ENCODE assay signal across 19 cellular contexts in genomic region chr5:127521138-127521770, GRCh38. TPM values are rescaled to one million over a fixed set of nuclear protein-coding genes. Genes with fewer than 3 reads are reported as not detected.
DNase-seq lines count a peak whose midpoint lies in the region; ATAC-seq, FAIRE-seq and TF ChIP-seq lines count a peak whose summit lies in the region.
"Had no signal": no experiment of that assay in that cellular context is flagged by ENCODE, and none has a peak within 500 bp of the region (broad histone marks: within the 10 kb centered on the region; RNA-seq: fewer than 3 reads in every experiment).

No MANE protein-coding gene starts in this region.

- H3K14ac ChIP-seq in trophoblast cell (ENCODE audit: low read length) = no peak overlapping the region

- H3K27ac ChIP-seq in HCT116 (ENCODE audit: low read depth, low read length) (no peak overlapping the region), astrocyte (ENCODE audit: low read depth, low read length) (no peak overlapping the region), trophoblast cell (ENCODE audit: low read depth, low read length) (no peak overlapping the region), gastroesophageal sphincter (no peak overlapping the region), vagina (no peak overlapping the region)
- H3K27ac ChIP-seq: A549; BLaER1 treated with 17β-estradiol and CSF1 and Interleukin-3, amounts not matched to agents 10 nM and 100 nM; GM23248; SK-N-MC had no signal

- H3K4me3 ChIP-seq in HCT116 (replicated peaks in 1 of 2; ENCODE audit: low read depth in 1 of 2, low read length in 2 of 2) (no peak overlapping the region), astrocyte (ENCODE audit: insufficient read depth, low read depth, low read length) (no peak overlapping the region), fibroblast of mammary gland (ENCODE audit: control insufficient read depth, low read depth, low read length) (no peak overlapping the region), trophoblast cell (ENCODE audit: low read depth, low read length) (no peak overlapping the region), gastroesophageal sphincter (no peak overlapping the region), vagina (no peak overlapping the region)
- H3K4me3 ChIP-seq: A549, GM23248, SK-N-MC had no signal

- peaks cover 9% of the 10 kb centered on the region for H3K79me1 ChIP-seq in trophoblast cell (ENCODE audit: low read length)

- no CpG with 5 or more reads among the region's 6 CpGs for WGBS in trophoblast cell (ENCODE audit: extremely low coverage, insufficient coverage, insufficient read length)
- 94 to 97% methylated on average over 3 to 6 of the region's 6 CpGs for WGBS in gastroesophageal sphincter (ENCODE audit: low coverage in 1 of 2), 2 donors

- H2AK5ac ChIP-seq in trophoblast cell (ENCODE audit: low read length) = no peak overlapping the region

- H2BK120ac ChIP-seq in trophoblast cell (ENCODE audit: insufficient read depth, low read length, poor library complexity) = no peak overlapping the region

- no peak overlapping the region for H4K12ac ChIP-seq in trophoblast cell (ENCODE audit: low read depth, low read length)

- H2BK12ac ChIP-seq in trophoblast cell (ENCODE audit: low read length) = no peak overlapping the region

- no peak overlapping the region for H3K23ac ChIP-seq in trophoblast cell (ENCODE audit: low read length)

- H3K27me3 ChIP-seq in HCT116 (ENCODE audit: insufficient read depth, low read length) (no peaks in the 10 kb centered on the region), astrocyte (ENCODE audit: insufficient read depth, low read length) (no peaks in the 10 kb centered on the region), trophoblast cell (ENCODE audit: insufficient read depth, low read length) (no peaks in the 10 kb centered on the region), gastroesophageal sphincter (no peaks in the 10 kb centered on the region), vagina (no peaks in the 10 kb centered on the region)
- H3K27me3 ChIP-seq: BLaER1 treated with 17β-estradiol and CSF1 and Interleukin-3, amounts not matched to agents 10 nM and 100 nM had no signal

- H4K91ac ChIP-seq in trophoblast cell (ENCODE audit: low read depth, low read length) = no peak overlapping the region

- H2BK5ac ChIP-seq in trophoblast cell (ENCODE audit: low read depth, low read length, poor library complexity) = no peak overlapping the region

- ATAC-seq in HCT116 (no peak), gastroesophageal sphincter (no peak)
- ATAC-seq: A549 had no signal

- DNase-seq in HCT116 (ENCODE audit: low read depth, low spot score) (no peak), astrocyte (ENCODE audit: low read depth) (no peak), fibroblast of mammary gland (ENCODE audit: low read depth) (peak; percentile 8), trophoblast cell (no peak), SW 1271 (lab: John Stamatoyannopoulos, UW) (no peak), cerebellar nuclear complex (lab: John Stamatoyannopoulos, UW) (no peak), vagina (ENCODE audit: extremely low spot score in 2 of 2) (no peak)
- DNase-seq: DMS79 treated with DMSO at 0.1 percent for 48 hours, GM23248, HCEC 1CT, NCI-H1694 treated with DMSO at 0.1 percent for 48 hours, NCI-H510A, NCI-H774, SHP77 had no signal

- H3K4me2 ChIP-seq in HCT116 (ENCODE audit: low read length) = no peak overlapping the region
- H3K4me2 ChIP-seq in astrocyte (ENCODE audit: low read length) = no peak overlapping the region
- H3K4me2 ChIP-seq in trophoblast cell (ENCODE audit: low read length) = no peak overlapping the region
- H3K4me2 ChIP-seq: A549; BLaER1 treated with 17β-estradiol and CSF1 and Interleukin-3, amounts not matched to agents 10 nM and 100 nM had no signal

- no peaks in the 10 kb centered on the region for H3K9me2 ChIP-seq in HCT116 (ENCODE audit: insufficient read depth)

- H3K4me1 ChIP-seq in HCT116 (ENCODE audit: control insufficient read depth in 1 of 2, insufficient read depth in 2 of 2, low read length in 2 of 2) = peaks cover 9 to 13% of the 10 kb centered on the region in 2 experiments; a peak in 3 of 4 replicates
- H3K4me1 ChIP-seq in astrocyte (ENCODE audit: insufficient read depth, low read length) = peaks cover 6% of the 10 kb centered on the region
- peaks cover 0 to 6% of the 10 kb centered on the region in 2 experiments for H3K4me1 ChIP-seq in trophoblast cell (ENCODE audit: control insufficient read depth in 1 of 2, insufficient read depth in 2 of 2, low read length in 2 of 2)
- peaks cover 0 to 29% (median 3%) of the 10 kb centered on the region in 3 donors for H3K4me1 ChIP-seq in gastroesophageal sphincter
- peaks cover 25% of the 10 kb centered on the region for H3K4me1 ChIP-seq in vagina

- peaks cover 22% of the 10 kb centered on the region for H3K36me3 Mint-ChIP-seq in astrocyte (ENCODE audit: low read depth, unreplicated experiment)

- H3K9me3 ChIP-seq in HCT116 (ENCODE audit: control insufficient read depth in 1 of 2, insufficient read depth in 1 of 2, low read depth in 1 of 2, low read length in 2 of 2) = no peaks in the 10 kb centered on the region
- H3K9me3 ChIP-seq in astrocyte (ENCODE audit: insufficient read depth, low read depth, low read length) = peaks cover 5% of the 10 kb centered on the region
- H3K9me3 ChIP-seq in trophoblast cell (ENCODE audit: insufficient read depth, low read depth, low read length) = peaks cover 3% of the 10 kb centered on the region
- peaks cover 0 to 8% (median 0%) of the 10 kb centered on the region in 3 donors for H3K9me3 ChIP-seq in gastroesophageal sphincter
- H3K9me3 ChIP-seq in vagina = no peaks in the 10 kb centered on the region

- H4K8ac ChIP-seq in trophoblast cell (ENCODE audit: low read depth, low read length) = no peak overlapping the region

- POLR2A ChIA-PET in HCT116 (lab: Charles Lee) = no interaction called here

- no peak for TF ChIP-seq POLR2A in HCT116 (IDR thresholded peaks at IDR 0.05; ENCODE audit: borderline replicate concordance, extremely low read depth, insufficient read depth, insufficient read length)
- TF ChIP-seq POLR2A in gastroesophageal sphincter (IDR thresholded peaks at IDR 0.05) = no peak
- no peak for TF ChIP-seq POLR2A in vagina (IDR thresholded peaks at IDR 0.05)

- BruUV-seq in HCT116 (replicated peaks; lab: Mats Ljungman, UMichigan) = no TSS peak

- H3K18ac ChIP-seq in trophoblast cell (ENCODE audit: low read length) = no peak overlapping the region

- H4K20me1 ChIP-seq in HCT116 (ENCODE audit: insufficient read depth) (no peaks in the 10 kb centered on the region), astrocyte (ENCODE audit: insufficient read depth, low read length) (peaks cover 70% of the 10 kb centered on the region)

- H3K27ac Mint-ChIP-seq in astrocyte (ENCODE audit: unreplicated experiment) = no peak overlapping the region

- peak overlapping the region; percentile 98 for H3K4ac ChIP-seq in trophoblast cell (ENCODE audit: low read depth, low read length)

- peaks cover 17 to 21% of the 10 kb centered on the region in 2 experiments for H3K36me3 ChIP-seq in HCT116 (ENCODE audit: control insufficient read depth in 1 of 2, insufficient read depth in 2 of 2, low read length in 2 of 2)
- H3K36me3 ChIP-seq in astrocyte (ENCODE audit: insufficient read depth, low read length) = peaks cover 19% of the 10 kb centered on the region
- peaks cover 11 to 13% of the 10 kb centered on the region in 2 experiments for H3K36me3 ChIP-seq in trophoblast cell (ENCODE audit: control insufficient read depth in 1 of 2, insufficient read depth in 2 of 2, low read length in 2 of 2)
- H3K36me3 ChIP-seq in gastroesophageal sphincter = peaks cover 4 to 43% of the 10 kb centered on the region in 2 donors
- H3K36me3 ChIP-seq in vagina = peaks cover 0 to 21% of the 10 kb centered on the region in 2 donors

- H3K27me3 Mint-ChIP-seq in astrocyte (ENCODE audit: low read depth, unreplicated experiment) = no peaks in the 10 kb centered on the region

- peaks cover 64% of the 10 kb centered on the region for H3K79me2 ChIP-seq in HCT116 (ENCODE audit: insufficient read depth, low read length)
- peaks cover 88% of the 10 kb centered on the region for H3K79me2 ChIP-seq in astrocyte (ENCODE audit: insufficient read depth, low read length)
- peaks cover 12% of the 10 kb centered on the region for H3K79me2 ChIP-seq in trophoblast cell (ENCODE audit: control insufficient read depth, insufficient read depth, low read length, poor library complexity)

- H2AFZ ChIP-seq in HCT116 (ENCODE audit: low read depth, low read length, poor library complexity, severe bottlenecking) = no peak overlapping the region
- H2AFZ ChIP-seq in astrocyte (ENCODE audit: low read depth, low read length) = no peak overlapping the region
- no peak overlapping the region for H2AFZ ChIP-seq in trophoblast cell (ENCODE audit: insufficient read depth, low read length, poor library complexity)
- H2AFZ ChIP-seq: GM23248 had no signal

- TF ChIP-seq RAD21 in HCT116 (IDR thresholded peaks at IDR 0.05; ENCODE audit: low read depth) = no peak

- peaks cover 13% of the 10 kb centered on the region for H3K4me1 Mint-ChIP-seq in astrocyte (ENCODE audit: low read depth, unreplicated experiment)

- no peak for FAIRE-seq in astrocyte (lab: Jason Lieb, UNC)
- FAIRE-seq: A549, RCC 7860 had no signal

- intact Hi-C loops in HCT116 (cut with micrococcal nuclease) (no loop called here), vagina (cut with DNase I) (no loop called here)

- H3K4me3 Mint-ChIP-seq in astrocyte (ENCODE audit: unreplicated experiment) = peak overlapping the region; percentile 63

- no peak for TF ChIP-seq CTCF in HCT116 (IDR thresholded peaks at IDR 0.05 in 2 of 3, conservative IDR thresholded peaks at IDR 0.05 in 1 of 3; ENCODE audit: borderline replicate concordance in 1 of 3, insufficient read depth in 1 of 3, low read depth in 2 of 3, low read length in 2 of 3)
- no peak for TF ChIP-seq CTCF in astrocyte (IDR thresholded peaks at IDR 0.05; ENCODE audit: insufficient read depth, low read depth, low read length)
- no peak for TF ChIP-seq CTCF in fibroblast of mammary gland (conservative IDR thresholded peaks at IDR 0.05; ENCODE audit: control insufficient read depth, insufficient read depth, low read depth, low read length)
- no peak for TF ChIP-seq CTCF in gastroesophageal sphincter (IDR thresholded peaks at IDR 0.05)
- TF ChIP-seq CTCF in vagina (IDR thresholded peaks at IDR 0.05) = no peak

- no peak for TF ChIP-seq EP300 in gastroesophageal sphincter (IDR thresholded peaks at IDR 0.05)

- no peak overlapping the region for H3K9ac ChIP-seq in HCT116 (ENCODE audit: low read length)
- no peak overlapping the region for H3K9ac ChIP-seq in astrocyte (ENCODE audit: low read length)
- H3K9ac ChIP-seq in trophoblast cell (ENCODE audit: low read length) = no peak overlapping the region
- H3K9ac ChIP-seq: BLaER1 treated with 17β-estradiol and CSF1 and Interleukin-3, amounts not matched to agents 10 nM and 100 nM; GM23248 had no signal

- H3K9me3 Mint-ChIP-seq in astrocyte (ENCODE audit: unreplicated experiment) = peaks cover 6% of the 10 kb centered on the region

- CTCF ChIA-PET in HCT116 (lab: Charles Lee) = no interaction called here

- RAD21 ChIA-PET in HCT116 (lab: Charles Lee; ENCODE audit: low non-redundant PET in 1 of 2, low total read pairs in 2 of 2, uncharacterized antibody in 2 of 2, unreplicated experiment in 2 of 2) = no interaction called here

TF ChIP-seq in HCT116, 20 proteins besides CTCF, POLR2A, EP300 and RAD21 (continues in another document):
- no peak for TF ChIP-seq EGR1 (IDR thresholded peaks at IDR 0.05; ENCODE audit: low read depth)

RNA-seq across cellular contexts. Expression of gene PRRC1, which starts 3.8 kb away (rescaled TPM):
- 53.2 TPM for total RNA-seq in HCT116 (2021; ENCODE audit: unreplicated experiment)
- 25.2 and 30.3 TPM in 2 replicates for polyA plus RNA-seq in HCT116 (2012)
- 131 and 141 TPM in 2 replicates for total RNA-seq in astrocyte
- 115 and 117 TPM in 2 replicates for polyA plus RNA-seq in trophoblast cell (2013)
- 10 to 100 TPM; 27.2 to 49.1 (median 30.1) TPM for total RNA-seq in gastroesophageal sphincter
- total RNA-seq in vagina = 31.9 TPM
